In genomic region chr18:56727399-56727798, GRCh38 we compare ENCODE assay signal across 23 cellular contexts.
DNase-seq lines count a peak whose midpoint lies in the region; ATAC-seq and TF ChIP-seq lines count a peak whose summit lies in the region.
"Had no signal": no experiment of that assay in that cellular context is flagged by ENCODE, and none has a peak within 500 bp of the region (broad histone marks: within the 10 kb centered on the region; RNA-seq: fewer than 3 reads in every experiment).

No MANE protein-coding gene starts in this region.

- H3K4me3 ChIP-seq in CD4-positive, alpha-beta memory T cell (ENCODE audit: low read length in 2 of 2): no peak overlapping the region
- H3K4me3 ChIP-seq: BLaER1, body of pancreas, sigmoid colon, tibial nerve had no signal

- H3K4me1 Mint-ChIP-seq in CD4-positive, alpha-beta memory T cell: peaks cover 0 to 2% (median 0%) of the 10 kb centered on the region in 4 donors
- H3K4me1 Mint-ChIP-seq: activated naive CD8-positive, alpha-beta T cell treated with anti-CD3 and anti-CD28 coated beads, Interleukin-2, amount 10 ng/mL, durations not matched to agents 7 days and 5 days; nephron had no signal

- intact Hi-C loops in CD4-positive, alpha-beta memory T cell (cut with micrococcal nuclease): no loop called here

- H3K27me3 ChIP-seq in foreskin keratinocyte: no peaks in the 10 kb centered on the region
- H3K27me3 ChIP-seq in CD4-positive, alpha-beta memory T cell (ENCODE audit: insufficient read depth, low read length): no peaks in the 10 kb centered on the region
- H3K27me3 ChIP-seq: BLaER1, body of pancreas, sigmoid colon, tibial nerve had no signal

- ATAC-seq in foreskin keratinocyte: peak; percentile 71
- ATAC-seq: body of pancreas; left lobe of liver; stimulated activated naive B cell treated with anti-CD40 and anti-IgM and Interleukin-4, amounts not matched to agents 10 μg/mL and 1 μg/mL and 100 μg/mL, for 72 hours had no signal

- H3K27ac Mint-ChIP-seq in CD4-positive, alpha-beta memory T cell: no peak overlapping the region
- H3K27ac Mint-ChIP-seq: activated naive CD8-positive, alpha-beta T cell treated with anti-CD3 and anti-CD28 coated beads, Interleukin-2, amount 10 ng/mL, durations not matched to agents 7 days and 5 days; nephron; stimulated activated naive B cell treated with anti-CD40 and anti-IgM and Interleukin-4, amounts not matched to agents 10 μg/mL and 1 μg/mL and 100 μg/mL, for 72 hours had no signal

- DNase-seq in activated CD4-positive, alpha-beta T cell treated with anti-CD3 and anti-CD28 coated beads, Interleukin-2, amount 50 U/mL, for 48 hours: peak; percentile 20 to 40
- DNase-seq in activated CD4-positive, alpha-beta T cell treated with anti-CD3 and anti-CD28 coated beads for 1 hour: no peak
- DNase-seq in activated T-cell treated with anti-CD3 and anti-CD28 coated beads, Interleukin-2, amount 50 U/mL, for 48 hours: peak; percentile 49 to 56
- DNase-seq in foreskin keratinocyte (no peak), DMS114 treated with DMSO at 0.1 percent for 48 hours (lab: John Stamatoyannopoulos, UW; ENCODE audit: unreplicated experiment) (no peak)
- peak in 2 of 3 experiments; percentile 18 to 42 for DNase-seq in stimulated activated CD4-positive, alpha-beta T cell treated with anti-CD3 and anti-CD28 coated beads, TNF-alpha, amount 100 ng/mL, for 24 hours (ENCODE audit: low read depth in 3 of 3)
- no peak for DNase-seq in CD4-positive, alpha-beta memory T cell
- no peak for DNase-seq in activated CD8-positive, alpha-beta memory T cell treated with anti-CD3 and anti-CD28 coated beads, Interleukin-2, amount 50 U/mL, for 4 hours
- DNase-seq: activated CD8-positive, alpha-beta memory T cell treated with anti-CD3 and anti-CD28 coated beads for 24 hours; activated naive CD8-positive, alpha-beta T cell treated with anti-CD3 and anti-CD28 coated beads, Interleukin-2, amount 10 ng/mL, durations not matched to agents 7 days and 5 days; body of pancreas; head of caudate nucleus; Karpas-422; NCI-H1930; NCI-H2227 treated with DMSO at 0.1 percent for 48 hours; NCI-H774; sigmoid colon; stimulated activated naive B cell treated with anti-CD40 and anti-IgM and Interleukin-4, amounts not matched to agents 10 μg/mL and 1 μg/mL and 100 μg/mL, for 72 hours had no signal

- CTCF ChIA-PET in CD4-positive, alpha-beta memory T cell (lab: Charles Lee; ENCODE audit: partially characterized antibody): no interaction called here

- no peak for TF ChIP-seq CTCF in foreskin keratinocyte (conservative IDR thresholded peaks at IDR 0.05)

- H3K36me3 Mint-ChIP-seq in CD4-positive, alpha-beta memory T cell: peaks cover 56 to 69% of the 10 kb centered on the region in 2 donors

- POLR2A ChIA-PET in CD4-positive, alpha-beta memory T cell (lab: Charles Lee; ENCODE audit: partially characterized antibody): no interaction called here

- peaks cover 2% of the 10 kb centered on the region for H3K36me3 ChIP-seq in CD4-positive, alpha-beta memory T cell (ENCODE audit: insufficient read depth, low read length)

- no peaks in the 10 kb centered on the region for H3K27me3 Mint-ChIP-seq in CD4-positive, alpha-beta memory T cell
- H3K27me3 Mint-ChIP-seq: activated naive CD8-positive, alpha-beta T cell treated with anti-CD3 and anti-CD28 coated beads, Interleukin-2, amount 10 ng/mL, durations not matched to agents 7 days and 5 days; stimulated activated naive B cell treated with anti-CD40 and anti-IgM and Interleukin-4, amounts not matched to agents 10 μg/mL and 1 μg/mL and 100 μg/mL, for 72 hours had no signal

- H3K4me1 ChIP-seq in foreskin keratinocyte: peaks cover 10% of the 10 kb centered on the region
- no peaks in the 10 kb centered on the region for H3K4me1 ChIP-seq in CD4-positive, alpha-beta memory T cell (ENCODE audit: insufficient read depth, low read length)
- H3K4me1 ChIP-seq: BLaER1, body of pancreas, parathyroid adenoma, sigmoid colon, tibial nerve had no signal

- H3K4me3 Mint-ChIP-seq in CD4-positive, alpha-beta memory T cell: no peak overlapping the region
- H3K4me3 Mint-ChIP-seq: activated naive CD8-positive, alpha-beta T cell treated with anti-CD3 and anti-CD28 coated beads, Interleukin-2, amount 10 ng/mL, durations not matched to agents 7 days and 5 days; nephron; stimulated activated naive B cell treated with anti-CD40 and anti-IgM and Interleukin-4, amounts not matched to agents 10 μg/mL and 1 μg/mL and 100 μg/mL, for 72 hours had no signal

- peaks cover 0 to 2% (median 0%) of the 10 kb centered on the region in 8 donors for H3K9me3 Mint-ChIP-seq in CD4-positive, alpha-beta memory T cell
- H3K9me3 Mint-ChIP-seq: activated naive CD8-positive, alpha-beta T cell treated with anti-CD3 and anti-CD28 coated beads, Interleukin-2, amount 10 ng/mL, durations not matched to agents 7 days and 5 days had no signal

- H3K9me3 ChIP-seq in CD4-positive, alpha-beta memory T cell (ENCODE audit: control insufficient read depth in 1 of 2, low read length in 2 of 2): no peaks in the 10 kb centered on the region
- H3K9me3 ChIP-seq: body of pancreas, sigmoid colon had no signal

- H3K27ac ChIP-seq in foreskin keratinocyte: no peak overlapping the region
- no peak overlapping the region for H3K27ac ChIP-seq in CD4-positive, alpha-beta memory T cell (ENCODE audit: low read depth, low read length)
- H3K27ac ChIP-seq: BLaER1, body of pancreas, parathyroid adenoma, sigmoid colon, tibial nerve had no signal

Comparison
In these comparisons a context has a peak if more than half of its experiments do, and no peak if none do; other contexts are left out.
1. DNase-seq: peak in activated CD4-positive, alpha-beta T cell treated with anti-CD3 and anti-CD28 coated beads, Interleukin-2, amount 50 U/mL, for 48 hours (2 of 2), activated T-cell treated with anti-CD3 and anti-CD28 coated beads, Interleukin-2, amount 50 U/mL, for 48 hours (2 of 2) and stimulated activated CD4-positive, alpha-beta T cell treated with anti-CD3 and anti-CD28 coated beads, TNF-alpha, amount 100 ng/mL, for 24 hours (2 of 3); none in activated CD4-positive, alpha-beta T cell treated with anti-CD3 and anti-CD28 coated beads for 1 hour (single experiment), foreskin keratinocyte (0 of 2), DMS114 treated with DMSO at 0.1 percent for 48 hours (single experiment), CD4-positive, alpha-beta memory T cell (0 of 5) and activated CD8-positive, alpha-beta memory T cell treated with anti-CD3 and anti-CD28 coated beads, Interleukin-2, amount 50 U/mL, for 4 hours (single experiment).